8 cellular contexts compared by ENCODE assay signal in the genomic region with DNA sequence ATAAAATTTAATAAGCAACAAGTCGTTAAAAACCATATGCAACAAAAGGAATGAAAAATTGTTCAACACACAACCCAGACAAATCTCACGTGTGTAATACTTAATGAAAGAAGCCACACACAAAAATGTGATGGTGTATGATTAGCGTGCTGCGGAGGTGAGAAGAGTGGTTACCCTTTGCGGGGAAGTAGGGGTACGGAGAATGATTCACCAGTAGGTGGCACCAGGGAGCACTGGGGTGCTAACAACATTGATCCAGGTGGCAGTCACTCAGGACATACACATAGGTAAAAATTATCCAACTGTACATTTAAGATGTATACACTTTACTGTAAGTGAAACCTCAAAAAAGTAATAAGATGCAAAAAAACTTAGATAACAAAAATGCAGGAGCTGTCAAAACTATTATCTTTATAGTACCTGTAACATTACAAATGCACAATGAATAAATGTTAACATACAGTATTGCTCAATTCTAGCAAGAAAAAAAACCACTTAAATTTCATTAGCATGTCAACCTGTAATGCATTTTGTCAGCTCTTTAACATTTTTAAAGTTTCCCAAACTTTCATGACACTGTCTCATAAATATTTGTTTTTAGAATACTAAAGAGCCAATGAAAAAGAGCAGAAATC. TPM values are rescaled to one million over a fixed set of nuclear protein-coding genes. Genes with fewer than 3 reads are reported as not detected.
DNase-seq lines count a peak whose midpoint lies in the region; ATAC-seq and TF ChIP-seq lines count a peak whose summit lies in the region.

No MANE protein-coding gene starts in this region.

- H3K23ac ChIP-seq in H9 (ENCODE audit: insufficient read length, low read depth, low read length) = no peak overlapping the region

- DNase-seq in AG04450 (ENCODE audit: low read depth, low spot score) = no peak
- DNase-seq in H9 = no peak
- DNase-seq in activated CD4-positive, alpha-beta memory T cell treated with anti-CD3 and anti-CD28 coated beads for 36 hours = peak; percentile 62
- peak; percentile 60 for DNase-seq in epithelial cell of esophagus (ENCODE audit: low read depth)
- no peak for DNase-seq in smooth muscle cell (lab: John Stamatoyannopoulos, UW; ENCODE audit: unreplicated experiment)
- no peak for DNase-seq in DMS114 treated with DMSO at 0.1 percent for 48 hours (lab: John Stamatoyannopoulos, UW; ENCODE audit: unreplicated experiment)
- no peak for DNase-seq in HPDE6-E6E7 (ENCODE audit: extremely low spot score)

- H3K4me3 Mint-ChIP-seq in H9 = no peak overlapping the region
- H3K4me3 Mint-ChIP-seq in activated CD4-positive, alpha-beta memory T cell treated with anti-CD3 and anti-CD28 coated beads for 36 hours = no peak overlapping the region

- H2BK5ac ChIP-seq in H9 (ENCODE audit: insufficient read length, low read length) = no peak overlapping the region

- H4K5ac ChIP-seq in H9 (ENCODE audit: insufficient read length, low read depth, low read length) = no peak overlapping the region

- no peaks in the 10 kb centered on the region for H3K23me2 ChIP-seq in H9 (ENCODE audit: insufficient read length, low read depth, low read length, poor library complexity, severe bottlenecking)

- H2BK12ac ChIP-seq in H9 (ENCODE audit: insufficient read length, low read depth, low read length) = no peak overlapping the region

- POLR2A ChIA-PET in AG04450 (lab: Yijun Ruan, JAX) = no interaction called here
- POLR2A ChIA-PET in activated CD4-positive, alpha-beta memory T cell treated with anti-CD3 and anti-CD28 coated beads for 36 hours (lab: Charles Lee) = interaction anchor here (0.6 kb wide), 1 partner anchor 1013 kb away, joined by 4 read pairs; no protein-coding TSS in a partner anchor

- H3K9ac ChIP-seq in H9 (ENCODE audit: extremely low read depth, insufficient read length, low read length) = no peak overlapping the region
- no peak overlapping the region for H3K9ac ChIP-seq in smooth muscle cell (ENCODE audit: low read depth)

- no peak overlapping the region for H4K91ac ChIP-seq in H9 (ENCODE audit: insufficient read length, low read depth, low read length)

- H3K4ac ChIP-seq in H9 (ENCODE audit: low read depth, low read length) = no peak overlapping the region

- H3K27ac Mint-ChIP-seq in H9 = no peak overlapping the region
- no peak overlapping the region for H3K27ac Mint-ChIP-seq in activated CD4-positive, alpha-beta memory T cell treated with anti-CD3 and anti-CD28 coated beads for 36 hours

- H3K79me1 ChIP-seq in H9 (ENCODE audit: insufficient read depth, low read depth, low read length, poor library complexity, severe bottlenecking) = no peaks in the 10 kb centered on the region

- H2AFZ ChIP-seq in H9 (ENCODE audit: low read length) = no peak overlapping the region
- no peak overlapping the region for H2AFZ ChIP-seq in smooth muscle cell (ENCODE audit: low read depth)

- H3T11ph ChIP-seq in H9 (ENCODE audit: low read length) = no peak overlapping the region

- H4K8ac ChIP-seq in H9 (replicated peaks; ENCODE audit: insufficient read length, low read depth, low read length) = no peak overlapping the region

- H3K79me2 ChIP-seq in H9 (ENCODE audit: insufficient read depth, low read length) (no peaks in the 10 kb centered on the region), smooth muscle cell (ENCODE audit: low read depth) (no peaks in the 10 kb centered on the region)

- CTCF ChIA-PET in AG04450 (lab: Charles Lee) = interaction anchor here (0.6 to 1.1 kb wide), 6 partner anchors 11 to 732 kb away, joined by 3 to 6 read pairs (median 3); no protein-coding TSS in a partner anchor
- CTCF ChIA-PET in activated CD4-positive, alpha-beta memory T cell treated with anti-CD3 and anti-CD28 coated beads for 36 hours (lab: Charles Lee) = interaction anchor here (0.6 to 1.7 kb wide), 13 partner anchors 15 to 884 kb away, joined by 3 to 9 read pairs (median 4); no protein-coding TSS in a partner anchor

- H3K9me3 ChIP-seq in AG04450 (ENCODE audit: control insufficient read depth, insufficient read depth, low read length) (no peaks in the 10 kb centered on the region), H9 (ENCODE audit: control insufficient read depth, low read depth, low read length) (no peaks in the 10 kb centered on the region), smooth muscle cell (replicated peaks; ENCODE audit: low read depth) (no peaks in the 10 kb centered on the region)

- no peak for ATAC-seq in HG02759 (IDR thresholded peaks at IDR 0.05; ENCODE audit: unreplicated experiment)

- WGBS in H9 (ENCODE audit: extremely low coverage, insufficient read length, low lambda C conversion rate) = no CpG with 5 or more reads among the region's 6 CpGs
- 66% methylated on average over 6 of the region's 6 CpGs for WGBS in smooth muscle cell (ENCODE audit: low lambda C conversion rate)

- TF ChIP-seq CTCF in AG04450 (IDR thresholded peaks at IDR 0.05; ENCODE audit: low read depth, low read length) (peak; percentile 67), H9 (conservative IDR thresholded peaks at IDR 0.05) (peak; percentile 85), epithelial cell of esophagus (IDR thresholded peaks at IDR 0.05; ENCODE audit: insufficient read depth, low read depth, low read length, missing control alignments) (peak; percentile 89), smooth muscle cell (IDR thresholded peaks at IDR 0.05; ENCODE audit: borderline replicate concordance, insufficient read depth, poor library complexity, severe bottlenecking) (peak; percentile 38)

- H3K27me3 Mint-ChIP-seq in H9 (ENCODE audit: low read depth) = no peaks in the 10 kb centered on the region
- peaks cover 15% of the 10 kb centered on the region for H3K27me3 Mint-ChIP-seq in activated CD4-positive, alpha-beta memory T cell treated with anti-CD3 and anti-CD28 coated beads for 36 hours

- peaks cover 15 to 26% of the 10 kb centered on the region in 2 experiments for H3K9me3 Mint-ChIP-seq in H9
- H3K9me3 Mint-ChIP-seq in activated CD4-positive, alpha-beta memory T cell treated with anti-CD3 and anti-CD28 coated beads for 36 hours = peaks cover 14% of the 10 kb centered on the region

- H2BK120ac ChIP-seq in H9 (ENCODE audit: low read depth, low read length, poor library complexity, severe bottlenecking) = no peak overlapping the region

- no peak overlapping the region for H2BK15ac ChIP-seq in H9 (ENCODE audit: low read depth, low read length)

- intact Hi-C loops in activated CD4-positive, alpha-beta memory T cell treated with anti-CD3 and anti-CD28 coated beads for 36 hours (cut with micrococcal nuclease) = loop anchor here (1.0 to 10.0 kb wide), 3 partner anchors 45 to 271 kb away; no protein-coding TSS in a partner anchor

- no peak overlapping the region for H3K18ac ChIP-seq in H9 (ENCODE audit: insufficient read length, low read depth, low read length)

- no peaks in the 10 kb centered on the region for H3K36me3 ChIP-seq in smooth muscle cell (ENCODE audit: low read depth)

- H3K36me3 Mint-ChIP-seq in H9 (ENCODE audit: insufficient read depth in 1 of 3, low read depth in 3 of 3) = peaks cover 9 to 24% (median 12%) of the 10 kb centered on the region in 3 experiments
- no peaks in the 10 kb centered on the region for H3K36me3 Mint-ChIP-seq in activated CD4-positive, alpha-beta memory T cell treated with anti-CD3 and anti-CD28 coated beads for 36 hours

- H2BK20ac ChIP-seq in H9 (ENCODE audit: low read depth, low read length, poor library complexity, severe bottlenecking) = no peak overlapping the region

- no peaks in the 10 kb centered on the region for H3K4me1 ChIP-seq in H9 (ENCODE audit: insufficient read depth, low read length)
- no peaks in the 10 kb centered on the region for H3K4me1 ChIP-seq in smooth muscle cell (ENCODE audit: low read depth)

- H4K20me1 ChIP-seq in H9 (ENCODE audit: control insufficient read depth, insufficient read depth, insufficient read length) = no peaks in the 10 kb centered on the region
- peaks cover 12% of the 10 kb centered on the region for H4K20me1 ChIP-seq in smooth muscle cell (ENCODE audit: low read depth)

- H3F3A ChIP-seq in smooth muscle cell (ENCODE audit: low read depth) = no peaks in the 10 kb centered on the region

- H3K4me2 ChIP-seq in H9 (ENCODE audit: insufficient read depth, insufficient read length, low read length) (no peak overlapping the region), smooth muscle cell (no peak overlapping the region)

- H3K27me3 ChIP-seq in AG04450 (ENCODE audit: control insufficient read depth, insufficient read depth, low read length) = no peaks in the 10 kb centered on the region
- no peaks in the 10 kb centered on the region for H3K27me3 ChIP-seq in H9 (ENCODE audit: insufficient read depth, low read length)
- no peaks in the 10 kb centered on the region for H3K27me3 ChIP-seq in smooth muscle cell (ENCODE audit: low read depth)

- H3K56ac ChIP-seq in H9 (ENCODE audit: insufficient read length, low read depth, low read length) = no peak overlapping the region

- no peak overlapping the region for H3K14ac ChIP-seq in H9 (ENCODE audit: insufficient read depth, low read length)

- no peaks in the 10 kb centered on the region for H3K4me1 Mint-ChIP-seq in H9
- no peaks in the 10 kb centered on the region for H3K4me1 Mint-ChIP-seq in activated CD4-positive, alpha-beta memory T cell treated with anti-CD3 and anti-CD28 coated beads for 36 hours (ENCODE audit: low read depth)

- H2AK5ac ChIP-seq in H9 (ENCODE audit: insufficient read length, low read length) = no peak overlapping the region

- H3K27ac ChIP-seq in AG04450 (ENCODE audit: low read depth, low read length) (no peak overlapping the region), H9 (ENCODE audit: insufficient read length, low read depth, low read length) (no peak overlapping the region), smooth muscle cell (ENCODE audit: low read depth) (no peak overlapping the region)

- H3K4me3 ChIP-seq in AG04450 (ENCODE audit: low read depth, low read length) = no peak overlapping the region
- H3K4me3 ChIP-seq in epithelial cell of esophagus (ENCODE audit: low read length) = no peak overlapping the region
- no peak overlapping the region for H3K4me3 ChIP-seq in smooth muscle cell

RNA-seq across cellular contexts. Expression of a gene that starts 46.8 kb away (rescaled TPM):
- 0.29 and 0.50 TPM in 2 replicates for polyA plus RNA-seq in AG04450 (2011; rRNA removed)
- 0.56 and 0.92 TPM in 2 replicates for polyA minus RNA-seq in AG04450 (2011; rRNA and poly(A)+ RNA removed)
- total RNA-seq in H9 (2021) = 0.72 and 0.87 TPM in 2 replicates
- total RNA-seq in activated CD4-positive, alpha-beta memory T cell treated with anti-CD3 and anti-CD28 coated beads for 36 hours = under 1 TPM; 0.36 to 0.43 TPM
- 10.3 and 11.2 TPM in 2 replicates for total RNA-seq in smooth muscle cell
- 4.4 and 7.0 TPM in 2 replicates for polyA plus RNA-seq in smooth muscle cell

Comparison
In these comparisons a context has a peak if more than half of its experiments do, and no peak if none do; other contexts are left out.
1. DNase-seq: peak in activated CD4-positive, alpha-beta memory T cell treated with anti-CD3 and anti-CD28 coated beads for 36 hours (single experiment) and epithelial cell of esophagus (single experiment); none in AG04450 (single experiment), H9 (single experiment), smooth muscle cell (single experiment), DMS114 treated with DMSO at 0.1 percent for 48 hours (single experiment) and HPDE6-E6E7 (single experiment).
2. CTCF ChIP-seq: peak in every context shown above with its lines; median percentile 89 in epithelial cell of esophagus; 85 in H9; 67 in AG04450; 38 in smooth muscle cell.